8 cellular contexts compared by ENCODE assay signal in genomic region chr13:84896128-84896527, GRCh38.
DNase-seq lines count a peak whose midpoint lies in the region; ATAC-seq, FAIRE-seq and TF ChIP-seq lines count a peak whose summit lies in the region.

No MANE protein-coding gene starts in this region.

- DNase-seq in Ammon's horn (ENCODE audit: low spot score) (peak; percentile 72), HK-2 (ENCODE audit: unreplicated experiment) (peak; percentile 15), RCC 7860 (ENCODE audit: low spot score) (peak; percentile 19), cerebellar cortex (ENCODE audit: low spot score) (peak; percentile 63), lung (ENCODE audit: low spot score) (no peak), urothelium cell line (ENCODE audit: low spot score) (peak; percentile 4)

- H3K36me3 ChIP-seq in lung (ENCODE audit: control insufficient read depth in 2 of 2, insufficient read depth in 2 of 2, low read length in 2 of 2), result no peaks in the 10 kb centered on the region

- no peak overlapping the region for H3K27ac ChIP-seq in lung (ENCODE audit: low read depth in 1 of 2, low read length in 1 of 2)

- peak; percentile 36; the same call in 1 of the 2 replicates for TF ChIP-seq CTCF in GM12874 (IDR thresholded peaks at IDR 0.05; ENCODE audit: insufficient read depth, low read depth, low read length)
- TF ChIP-seq CTCF in lung (IDR thresholded peaks at IDR 0.05; ENCODE audit: control extremely low read depth, extremely low read depth), result peak; percentile 38

- FAIRE-seq in RCC 7860 (lab: Jason Lieb, UNC) (peak; percentile 51), urothelium cell line (lab: Jason Lieb, UNC) (no peak)

- no peaks in the 10 kb centered on the region for H3K9me3 ChIP-seq in lung (ENCODE audit: control insufficient read depth in 2 of 2, insufficient read depth in 1 of 2, low read length in 1 of 2)

- no peaks in the 10 kb centered on the region for H3K4me1 ChIP-seq in lung (ENCODE audit: control insufficient read depth in 2 of 2, insufficient read depth in 2 of 2, low read length in 2 of 2)

- H3K27me3 ChIP-seq in lung (ENCODE audit: control insufficient read depth, insufficient read depth), result no peaks in the 10 kb centered on the region

- ATAC-seq in lung (ENCODE audit: insufficient read depth, low FRiP score), result no peak
- no peak for ATAC-seq in HG02970 (IDR thresholded peaks at IDR 0.05; ENCODE audit: low FRiP score, unreplicated experiment)

- 14 to 20% methylated on average over 9 of the region's 9 CpGs for WGBS in lung, 2 donors

- no peak overlapping the region for H3K4me3 ChIP-seq in lung
